9 cellular contexts compared by ENCODE assay signal in genomic region chr22:18031670-18032454, GRCh38. TPM values are rescaled to one million over a fixed set of nuclear protein-coding genes. Genes with fewer than 3 reads are reported as not detected.
DNase-seq lines count a peak whose midpoint lies in the region; ATAC-seq and TF ChIP-seq lines count a peak whose summit lies in the region.
"Had no signal": no experiment of that assay in that cellular context is flagged by ENCODE, and none has a peak within 500 bp of the region (broad histone marks: within the 10 kb centered on the region; RNA-seq: fewer than 3 reads in every experiment).

No MANE protein-coding gene starts in this region.

- H3K27ac ChIP-seq in fibroblast of lung (ENCODE audit: insufficient read depth, low read length) (peak overlapping the region; percentile 77), OCI-LY7 (ENCODE audit: low read depth, low read length, poor library complexity, severe bottlenecking) (no peak overlapping the region)
- H3K27ac ChIP-seq: parathyroid adenoma had no signal

- no peak overlapping the region for H3K9ac ChIP-seq in fibroblast of lung (ENCODE audit: insufficient read depth, low read length)
- peak overlapping the region; percentile 22 for H3K9ac ChIP-seq in skeletal muscle satellite cell (ENCODE audit: low read depth, low read length)
- H3K9ac ChIP-seq: parathyroid adenoma had no signal

- BruUV-seq in OCI-LY7 (replicated peaks; lab: Mats Ljungman, UMichigan) = no TSS peak

- no peaks in the 10 kb centered on the region for H3K36me3 ChIP-seq in fibroblast of lung (ENCODE audit: control insufficient read depth, insufficient read depth, low read length)
- no peaks in the 10 kb centered on the region for H3K36me3 ChIP-seq in skeletal muscle satellite cell (ENCODE audit: insufficient read depth, low read length)
- no peaks in the 10 kb centered on the region for H3K36me3 ChIP-seq in OCI-LY7 (ENCODE audit: insufficient read depth, low read length)

- no peaks in the 10 kb centered on the region for H3K9me3 ChIP-seq in fibroblast of lung (ENCODE audit: control insufficient read depth, insufficient read depth, low read depth, low read length)
- H3K9me3 ChIP-seq in skeletal muscle satellite cell (replicated peaks; ENCODE audit: low read length) = no peaks in the 10 kb centered on the region
- H3K9me3 ChIP-seq in OCI-LY7 (ENCODE audit: low read length) = no peaks in the 10 kb centered on the region

- no peaks in the 10 kb centered on the region for H3K9me2 ChIP-seq in OCI-LY7 (ENCODE audit: insufficient read depth, low read length)

- H3K79me2 ChIP-seq in fibroblast of lung (ENCODE audit: control insufficient read depth, insufficient read depth, low read length) (no peaks in the 10 kb centered on the region), OCI-LY7 (ENCODE audit: insufficient read depth, low read depth, low read length) (no peaks in the 10 kb centered on the region)
- H3K79me2 ChIP-seq: parathyroid adenoma had no signal

- POLR2A ChIA-PET in OCI-LY7 (lab: Charles Lee) = interaction anchor here (1.0 to 6.4 kb wide), 4 partner anchors 9 to 31 kb away, joined by 3 to 48 read pairs (median 6); no protein-coding TSS in a partner anchor

- DNase-seq in H4 (ENCODE audit: low spot score) (peak; percentile 86), RKO (ENCODE audit: low spot score) (peak; percentile 89), fibroblast of lung (ENCODE audit: low read depth in 2 of 2) (peak; percentile 82 to 96), HUDEP-2 (lab: John Stamatoyannopoulos, UW; ENCODE audit: unreplicated experiment in 76 of 76) (no peak), OCI-LY7 (ENCODE audit: low spot score) (no peak)
- no peak for DNase-seq in activated CD4-positive, CD25-positive, alpha-beta regulatory T cell (lab: John Stamatoyannopoulos, UW)

- intact Hi-C loops in OCI-LY7 (cut with micrococcal nuclease; ENCODE audit: unreplicated experiment) = no loop called here

- no peak for ATAC-seq in HG03442 (IDR thresholded peaks at IDR 0.05; ENCODE audit: unreplicated experiment)

- CTCF ChIA-PET in OCI-LY7 (lab: Charles Lee; ENCODE audit: unreplicated experiment) = no interaction called here

- H3K27me3 ChIP-seq in fibroblast of lung (ENCODE audit: control insufficient read depth, insufficient read depth, low read length) (no peaks in the 10 kb centered on the region), skeletal muscle satellite cell (ENCODE audit: control insufficient read depth, insufficient read depth, low read length) (no peaks in the 10 kb centered on the region)

- H4K20me1 ChIP-seq in fibroblast of lung (ENCODE audit: control insufficient read depth, extremely low read depth, insufficient read depth, low read length) (no peaks in the 10 kb centered on the region), OCI-LY7 (ENCODE audit: insufficient read depth, low read length) (no peaks in the 10 kb centered on the region)

- H2AFZ ChIP-seq in fibroblast of lung (ENCODE audit: low read length) (no peak overlapping the region), OCI-LY7 (ENCODE audit: low read length) (no peak overlapping the region)
- H2AFZ ChIP-seq: parathyroid adenoma had no signal

- H3K4me2 ChIP-seq in fibroblast of lung (ENCODE audit: extremely low read depth, insufficient read depth, low read length) = peak overlapping the region; percentile 78
- H3K4me2 ChIP-seq in skeletal muscle satellite cell (ENCODE audit: low read length) = peak overlapping the region; percentile 74
- no peak overlapping the region for H3K4me2 ChIP-seq in OCI-LY7 (ENCODE audit: low read length)

- H3K4me3 ChIP-seq in fibroblast of lung (replicated peaks in 1 of 4; ENCODE audit: control extremely low read depth in 1 of 4, insufficient read depth in 1 of 4, low read depth in 3 of 4, low read length in 4 of 4) = no peak overlapping the region
- H3K4me3 ChIP-seq in skeletal muscle satellite cell (ENCODE audit: low read length) = peak overlapping the region; percentile 12
- no peak overlapping the region for H3K4me3 ChIP-seq in OCI-LY7 (ENCODE audit: low read depth, low read length, poor library complexity, severe bottlenecking)

- peaks cover 17% of the 10 kb centered on the region for H3K4me1 ChIP-seq in fibroblast of lung (ENCODE audit: control insufficient read depth, extremely low read depth, insufficient read depth, low read length)
- H3K4me1 ChIP-seq in skeletal muscle satellite cell (ENCODE audit: control insufficient read depth, insufficient read depth, low read length) = peaks cover 33% of the 10 kb centered on the region
- peaks cover 53% of the 10 kb centered on the region for H3K4me1 ChIP-seq in OCI-LY7 (ENCODE audit: insufficient read depth, low read length, poor library complexity, severe bottlenecking)

- TF ChIP-seq CTCF in fibroblast of lung (conservative IDR thresholded peaks at IDR 0.05 in 1 of 2, IDR thresholded peaks at IDR 0.05 in 1 of 2; ENCODE audit: low read depth in 1 of 2, low read length in 2 of 2) = no peak
- TF ChIP-seq CTCF in OCI-LY7 (conservative IDR thresholded peaks at IDR 0.05; ENCODE audit: low read length) = no peak

RNA-seq across cellular contexts. Expression of gene MICAL3, which starts 7.5 kb away (rescaled TPM):
- 7.0 and 17.3 TPM in 2 replicates for total RNA-seq in H4 (2014; rRNA removed; shearing (Covaris generic))
- 12.1 and 22.6 TPM in 2 replicates for total RNA-seq in fibroblast of lung
- 10.8 and 19.2 TPM in 2 replicates for polyA plus RNA-seq in fibroblast of lung
- 15.0 and 18.4 TPM in 2 replicates for polyA plus RNA-seq in fibroblast of lung (2012)
- polyA minus RNA-seq in fibroblast of lung (ENCODE audit: low replicate concordance) = 33.1 and 45.2 TPM in 2 replicates
- total RNA-seq in skeletal muscle satellite cell (2012; rRNA removed) = 22.3 and 25.1 TPM in 2 replicates
- 80.9 and 93.2 TPM in 2 replicates for total RNA-seq in OCI-LY7 (2014; rRNA removed; shearing (Covaris generic))
- total RNA-seq in OCI-LY7 (2022) = 175 and 210 TPM in 2 replicates

RNA-seq across cellular contexts. Expression of gene PEX26, which starts 45.9 kb away (rescaled TPM):
- total RNA-seq in H4 (2014; rRNA removed; shearing (Covaris generic)) = 8.5 and 8.6 TPM in 2 replicates
- 7.4 and 13.2 TPM in 2 replicates for total RNA-seq in fibroblast of lung
- 14.5 and 21.0 TPM in 2 replicates for polyA plus RNA-seq in fibroblast of lung
- polyA plus RNA-seq in fibroblast of lung (2012) = 23.9 and 28.2 TPM in 2 replicates
- polyA minus RNA-seq in fibroblast of lung (ENCODE audit: low replicate concordance) = 74.8 and 81.1 TPM in 2 replicates
- 23.6 and 24.6 TPM in 2 replicates for total RNA-seq in skeletal muscle satellite cell (2012; rRNA removed)
- 17.6 and 22.4 TPM in 2 replicates for total RNA-seq in OCI-LY7 (2014; rRNA removed; shearing (Covaris generic))
- total RNA-seq in OCI-LY7 (2022) = 37.8 and 43.5 TPM in 2 replicates

Comparison
In these comparisons a context has a peak if more than half of its experiments do, and no peak if none do; other contexts are left out.
1. DNase-seq: peak in H4 (single experiment), RKO (single experiment) and fibroblast of lung (2 of 2); none in HUDEP-2 (0 of 76), OCI-LY7 (single experiment) and activated CD4-positive, CD25-positive, alpha-beta regulatory T cell (0 of 4).